ENCODE assay signal across 1 cellular context in the genomic region with DNA sequence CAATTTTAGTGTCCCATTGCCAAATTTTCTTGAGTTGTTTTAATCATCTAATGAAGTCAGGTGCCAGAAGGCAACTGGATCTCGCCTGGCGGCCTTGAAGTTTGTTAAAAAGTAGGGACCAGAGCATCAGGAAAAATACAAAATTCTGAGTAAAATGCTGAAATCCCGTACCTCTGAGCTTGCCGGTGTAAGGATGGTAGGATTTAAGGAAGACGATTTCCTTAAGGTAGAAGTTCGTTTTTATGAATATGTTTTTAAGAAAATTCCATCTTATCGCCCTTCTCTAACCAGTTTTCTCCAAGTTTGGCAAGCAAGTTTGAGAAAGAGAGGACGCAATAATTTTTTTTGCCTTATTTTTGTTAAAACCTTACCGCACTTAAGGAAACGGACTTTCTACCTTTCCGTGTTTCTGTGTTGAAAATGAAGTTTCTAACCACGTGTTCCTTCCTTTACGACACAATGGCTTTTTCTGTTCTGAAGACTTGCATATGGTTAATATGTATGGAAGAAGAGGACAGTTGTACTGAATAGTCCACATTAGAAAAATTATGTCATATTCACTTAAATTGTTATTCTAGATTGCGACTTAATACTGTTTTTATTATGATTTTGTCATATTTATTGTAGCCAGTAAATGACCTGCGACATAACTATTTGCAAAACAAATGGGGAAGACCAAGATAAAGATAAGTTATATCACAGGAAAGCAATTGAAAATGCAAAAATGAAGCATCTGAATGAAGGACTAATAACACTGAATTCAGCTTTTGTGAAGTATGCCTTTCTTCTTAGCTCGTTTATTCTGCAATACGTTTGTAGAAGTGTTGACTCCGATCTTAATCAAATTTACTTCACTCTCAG.
TF ChIP-seq lines count a peak whose summit lies in the region.

No MANE protein-coding gene starts in this region.

TF ChIP-seq in GM23338, 12 proteins besides CTCF, POLR2A, EP300 and RAD21 (continued from another document):
- TF ChIP-seq, protein P1, sequence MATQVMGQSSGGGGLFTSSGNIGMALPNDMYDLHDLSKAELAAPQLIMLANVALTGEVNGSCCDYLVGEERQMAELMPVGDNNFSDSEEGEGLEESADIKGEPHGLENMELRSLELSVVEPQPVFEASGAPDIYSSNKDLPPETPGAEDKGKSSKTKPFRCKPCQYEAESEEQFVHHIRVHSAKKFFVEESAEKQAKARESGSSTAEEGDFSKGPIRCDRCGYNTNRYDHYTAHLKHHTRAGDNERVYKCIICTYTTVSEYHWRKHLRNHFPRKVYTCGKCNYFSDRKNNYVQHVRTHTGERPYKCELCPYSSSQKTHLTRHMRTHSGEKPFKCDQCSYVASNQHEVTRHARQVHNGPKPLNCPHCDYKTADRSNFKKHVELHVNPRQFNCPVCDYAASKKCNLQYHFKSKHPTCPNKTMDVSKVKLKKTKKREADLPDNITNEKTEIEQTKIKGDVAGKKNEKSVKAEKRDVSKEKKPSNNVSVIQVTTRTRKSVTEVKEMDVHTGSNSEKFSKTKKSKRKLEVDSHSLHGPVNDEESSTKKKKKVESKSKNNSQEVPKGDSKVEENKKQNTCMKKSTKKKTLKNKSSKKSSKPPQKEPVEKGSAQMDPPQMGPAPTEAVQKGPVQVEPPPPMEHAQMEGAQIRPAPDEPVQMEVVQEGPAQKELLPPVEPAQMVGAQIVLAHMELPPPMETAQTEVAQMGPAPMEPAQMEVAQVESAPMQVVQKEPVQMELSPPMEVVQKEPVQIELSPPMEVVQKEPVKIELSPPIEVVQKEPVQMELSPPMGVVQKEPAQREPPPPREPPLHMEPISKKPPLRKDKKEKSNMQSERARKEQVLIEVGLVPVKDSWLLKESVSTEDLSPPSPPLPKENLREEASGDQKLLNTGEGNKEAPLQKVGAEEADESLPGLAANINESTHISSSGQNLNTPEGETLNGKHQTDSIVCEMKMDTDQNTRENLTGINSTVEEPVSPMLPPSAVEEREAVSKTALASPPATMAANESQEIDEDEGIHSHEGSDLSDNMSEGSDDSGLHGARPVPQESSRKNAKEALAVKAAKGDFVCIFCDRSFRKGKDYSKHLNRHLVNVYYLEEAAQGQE (IDR thresholded peaks at IDR 0.05; ENCODE audit: unreplicated experiment), result no peak
- TF ChIP-seq STAT1 (IDR thresholded peaks at IDR 0.05; ENCODE audit: unreplicated experiment), result no peak
- no peak for TF ChIP-seq ETS1 (IDR thresholded peaks at IDR 0.05)
